Comparison of ENCODE assay signal across 1 cellular context in the genomic region with DNA sequence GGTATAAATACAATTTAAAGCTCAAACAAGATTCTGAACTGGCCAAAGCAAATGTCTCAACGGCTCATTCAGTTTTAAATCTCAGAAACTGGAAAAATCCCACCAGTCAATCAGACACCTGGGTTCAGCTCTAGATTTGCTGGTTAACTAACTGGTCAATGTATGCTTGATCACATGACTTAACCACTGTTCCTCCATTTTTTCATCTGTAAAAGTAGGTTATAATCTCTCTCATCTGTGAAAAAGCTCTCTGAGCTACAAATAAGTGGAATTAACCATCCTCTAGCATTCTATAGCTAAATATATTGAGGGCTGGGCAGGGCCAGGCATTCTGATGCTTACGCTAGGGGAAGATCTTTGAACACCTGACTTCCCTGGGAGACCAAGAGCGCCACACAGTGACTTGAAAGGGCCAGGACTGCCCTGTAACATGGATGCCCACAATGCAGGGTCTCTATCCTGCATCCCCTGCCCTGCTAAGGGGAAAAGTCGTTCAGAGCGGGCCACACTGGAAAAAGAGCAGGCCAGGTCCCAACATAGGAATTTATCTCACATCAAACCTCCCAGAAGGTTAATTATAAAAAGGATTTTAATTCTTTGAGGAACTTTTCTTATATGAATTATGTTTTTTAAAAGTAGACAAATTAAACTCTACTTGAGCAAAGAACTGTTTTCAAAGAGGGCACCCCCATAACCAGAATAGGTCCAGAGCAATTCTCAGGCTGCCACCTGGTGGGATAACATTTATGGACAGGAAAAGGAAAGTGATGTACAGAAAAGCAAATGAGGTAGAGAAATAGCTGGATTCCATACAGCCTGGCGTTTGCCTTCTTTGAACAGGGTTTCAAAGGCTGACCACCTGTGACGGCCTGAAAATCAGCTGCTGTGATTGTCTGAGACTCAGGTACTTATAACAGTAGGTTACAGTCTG.
TF ChIP-seq lines count a peak whose summit lies in the region.

No MANE protein-coding gene starts in this region.

TF ChIP-seq in HCT116, 20 proteins besides CTCF, POLR2A, EP300 and RAD21:
- TF ChIP-seq CEBPB (IDR thresholded peaks at IDR 0.05; ENCODE audit: low read depth) (no peak), CBX3 (IDR thresholded peaks at IDR 0.05; ENCODE audit: low read depth) (0 out of 2 replicates have a peak, but pooled peaks have one; percentile 9)
- TF ChIP-seq, protein P1, sequence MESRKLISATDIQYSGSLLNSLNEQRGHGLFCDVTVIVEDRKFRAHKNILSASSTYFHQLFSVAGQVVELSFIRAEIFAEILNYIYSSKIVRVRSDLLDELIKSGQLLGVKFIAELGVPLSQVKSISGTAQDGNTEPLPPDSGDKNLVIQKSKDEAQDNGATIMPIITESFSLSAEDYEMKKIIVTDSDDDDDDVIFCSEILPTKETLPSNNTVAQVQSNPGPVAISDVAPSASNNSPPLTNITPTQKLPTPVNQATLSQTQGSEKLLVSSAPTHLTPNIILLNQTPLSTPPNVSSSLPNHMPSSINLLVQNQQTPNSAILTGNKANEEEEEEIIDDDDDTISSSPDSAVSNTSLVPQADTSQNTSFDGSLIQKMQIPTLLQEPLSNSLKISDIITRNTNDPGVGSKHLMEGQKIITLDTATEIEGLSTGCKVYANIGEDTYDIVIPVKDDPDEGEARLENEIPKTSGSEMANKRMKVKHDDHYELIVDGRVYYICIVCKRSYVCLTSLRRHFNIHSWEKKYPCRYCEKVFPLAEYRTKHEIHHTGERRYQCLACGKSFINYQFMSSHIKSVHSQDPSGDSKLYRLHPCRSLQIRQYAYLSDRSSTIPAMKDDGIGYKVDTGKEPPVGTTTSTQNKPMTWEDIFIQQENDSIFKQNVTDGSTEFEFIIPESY (IDR thresholded peaks at IDR 0.05; ENCODE audit: extremely low read depth, insufficient replicate concordance, low read length): no peak
